Comparison of ENCODE assay signal across 19 cellular contexts in genomic region chr2:75547345-75548035, GRCh38. TPM values are rescaled to one million over a fixed set of nuclear protein-coding genes. Genes with fewer than 3 reads are reported as not detected.
DNase-seq lines count a peak whose midpoint lies in the region; ATAC-seq, FAIRE-seq and TF ChIP-seq lines count a peak whose summit lies in the region.
"Had no signal": no experiment of that assay in that cellular context is flagged by ENCODE, and none has a peak within 500 bp of the region (broad histone marks: within the 10 kb centered on the region; RNA-seq: fewer than 3 reads in every experiment).

No MANE protein-coding gene starts in this region.

- H3K4me1 ChIP-seq in HepG2 (ENCODE audit: insufficient read depth, low read length) (peaks cover 97% of the 10 kb centered on the region), right lobe of liver (no peaks in the 10 kb centered on the region), GM12878 (ENCODE audit: control insufficient read depth, insufficient read depth, low read length) (no peaks in the 10 kb centered on the region)
- H3K4me1 ChIP-seq: suprapubic skin had no signal

- H3K36me3 Mint-ChIP-seq in effector memory CD8-positive, alpha-beta T cell (ENCODE audit: insufficient read depth), result peaks cover 2% of the 10 kb centered on the region
- H3K36me3 Mint-ChIP-seq: brain had no signal

- no peak for DNase-seq in HepG2 (ENCODE audit: low spot score)
- DNase-seq in right lobe of liver, result no peak
- no peak for DNase-seq in GM12878 (ENCODE audit: low read depth, low spot score)
- DNase-seq in hepatic stellate cell (ENCODE audit: low spot score), result peak; percentile 53
- no peak for DNase-seq in middle frontal gyrus (ENCODE audit: extremely low spot score, low spot score)
- DNase-seq in SW480 (ENCODE audit: low spot score), result no peak
- no peak for DNase-seq in effector memory CD8-positive, alpha-beta T cell
- DNase-seq in NCI-H1048 (lab: John Stamatoyannopoulos, UW), result no peak
- DNase-seq: 8988T; activated CD4-positive, alpha-beta T cell treated with anti-CD3 and anti-CD28 coated beads, Interleukin-2, amount 50 U/mL, for 4 hours; NCI-H2081 treated with DMSO at 0.1 percent for 48 hours; NCI-H774; T-helper 9 cell had no signal

- H3K4me3 Mint-ChIP-seq in effector memory CD8-positive, alpha-beta T cell, result no peak overlapping the region
- H3K4me3 Mint-ChIP-seq: brain, neural progenitor cell had no signal

- BruUV-seq in HepG2 (replicated peaks; lab: Mats Ljungman, UMichigan) (no TSS peak), GM12878 (replicated peaks; lab: Mats Ljungman, UMichigan) (no TSS peak)

- POLR2A ChIA-PET in HepG2 (lab: Yijun Ruan, JAX) (interaction anchor here (1.2 to 7.2 kb wide), 6 partner anchors 8 to 82 kb away, joined by 3 to 84 read pairs (median 8); partner anchors contain the start of gene EVA1A), GM12878 (lab: Charles Lee) (no interaction called here)

- no peak overlapping the region for H3K27ac Mint-ChIP-seq in effector memory CD8-positive, alpha-beta T cell
- H3K27ac Mint-ChIP-seq: neural progenitor cell had no signal

- H3K27ac ChIP-seq in HepG2 (ENCODE audit: extremely low read length, insufficient read depth, low read length) (no peak overlapping the region), right lobe of liver (no peak overlapping the region), GM12878 (ENCODE audit: control insufficient read depth, insufficient read depth) (no peak overlapping the region)
- H3K27ac ChIP-seq: HL-60, neural progenitor cell, suprapubic skin had no signal

- SMC1A ChIA-PET in GM12878 (lab: Charles Lee; ENCODE audit: uncharacterized antibody, unreplicated experiment), result interaction anchor here (0.5 to 1.5 kb wide), 4 partner anchors 10 to 70 kb away, joined by 3 to 4 read pairs (median 4); no protein-coding TSS in a partner anchor

- H3K4me2 ChIP-seq in HepG2 (ENCODE audit: low read depth, low read length) (no peak overlapping the region), GM12878 (ENCODE audit: control insufficient read depth, insufficient read depth) (no peak overlapping the region)
- H3K4me2 ChIP-seq: neural progenitor cell had no signal

- H3K27me3 Mint-ChIP-seq in effector memory CD8-positive, alpha-beta T cell, result peaks cover 27 to 43% of the 10 kb centered on the region in 2 donors

- CTCF ChIA-PET in HepG2 (lab: Yijun Ruan, JAX; ENCODE audit: low intra/inter-chr PET ratio, low total read pairs) (no interaction called here), GM12878 (lab: Yijun Ruan, JAX) (interaction anchor here (1.3 kb wide), 1 partner anchor 61 kb away, joined by 4 read pairs; no protein-coding TSS in a partner anchor)

- WGBS in HepG2 (ENCODE audit: low lambda C conversion rate), result 98% methylated on average over 4 of the region's 4 CpGs
- 73% methylated on average over 4 of the region's 4 CpGs for WGBS in right lobe of liver (ENCODE audit: insufficient coverage, low coverage, low lambda C conversion rate, missing lambda C conversion rate)
- WGBS in GM12878 (ENCODE audit: insufficient coverage, insufficient replicate concordance, low lambda C conversion rate, missing lambda C conversion rate), result 37% methylated on average over 4 of the region's 4 CpGs

- H4K20me1 ChIP-seq in HepG2 (ENCODE audit: insufficient read depth, low read length), result peaks cover 16% of the 10 kb centered on the region; the same call in 1 of the 2 replicates
- no peaks in the 10 kb centered on the region for H4K20me1 ChIP-seq in GM12878 (ENCODE audit: control insufficient read depth, insufficient read depth)

- RAD21 ChIA-PET in GM12878 (lab: Charles Lee; ENCODE audit: unreplicated experiment), result interaction anchor here (1.4 kb wide), 1 partner anchor 59 kb away, joined by 3 read pairs; no protein-coding TSS in a partner anchor

- TF ChIP-seq CTCF in HepG2 (CRISPR knock-in tag; IDR thresholded peaks at IDR 0.05) (no peak), right lobe of liver (IDR thresholded peaks at IDR 0.05) (no peak), GM12878 (IDR thresholded peaks at IDR 0.05 in 2 of 3, conservative IDR thresholded peaks at IDR 0.05 in 1 of 3; ENCODE audit: control insufficient read depth in 2 of 3, extremely low read depth in 1 of 3, insufficient read depth in 1 of 3, low read depth in 3 of 3, low read length in 3 of 3) (no peak)

- no peak overlapping the region for H3K4me3 ChIP-seq in HepG2 (replicated peaks in 1 of 3; ENCODE audit: insufficient read depth in 1 of 3, low read depth in 2 of 3, low read length in 3 of 3)
- H3K4me3 ChIP-seq in right lobe of liver, result no peak overlapping the region
- H3K4me3 ChIP-seq in GM12878, result no peak overlapping the region
- H3K4me3 ChIP-seq: MG63, neural progenitor cell, suprapubic skin had no signal

- TF ChIP-seq POLR2A in HepG2 (IDR thresholded peaks at IDR 0.05; ENCODE audit: insufficient read depth in 1 of 2, low read depth in 2 of 2, low read length in 2 of 2), result no peak
- TF ChIP-seq POLR2A in right lobe of liver (IDR thresholded peaks at IDR 0.05), result no peak
- TF ChIP-seq POLR2A in GM12878 (IDR thresholded peaks at IDR 0.05; ENCODE audit: low read depth, low read length), result no peak

- TF ChIP-seq EP300 in HepG2 (IDR thresholded peaks at IDR 0.05; ENCODE audit: low read depth in 2 of 2, low read length in 2 of 2), result no peak
- TF ChIP-seq EP300 in HepG2 (CRISPR knock-in tag; IDR thresholded peaks at IDR 0.05; ENCODE audit: borderline replicate concordance), result no peak
- TF ChIP-seq EP300 in GM12878 (IDR thresholded peaks at IDR 0.05; ENCODE audit: borderline replicate concordance in 1 of 2, control insufficient read depth in 1 of 2, low read depth in 2 of 2, low read length in 2 of 2), result no peak

- in situ Hi-C loops in HepG2 (cut with HindIII; ENCODE audit: extremely low pct_ligation_motif_present, low pct_unique_long_range_greater_than_20kb), result no loop called here
- in situ Hi-C loops in GM12878 (cut with MboI), result no loop called here

- ATAC-seq in HepG2, result 0 out of 3 replicates have a peak, but pooled peaks have one; percentile 4
- no peak for ATAC-seq in right lobe of liver
- no peak for ATAC-seq in GM12878
- no peak for ATAC-seq in effector memory CD8-positive, alpha-beta T cell (replicated peaks)

- no peak overlapping the region for H3K9ac ChIP-seq in HepG2 (ENCODE audit: insufficient read depth, low read depth, low read length)
- no peak overlapping the region for H3K9ac ChIP-seq in GM12878 (ENCODE audit: control insufficient read depth, insufficient read depth, low read length)
- H3K9ac ChIP-seq: neural progenitor cell had no signal

- intact Hi-C loops in HepG2 (cut with micrococcal nuclease; ENCODE audit: unreplicated experiment), result loop anchor here (1.0 kb wide), 1 partner anchor 24 kb away; no protein-coding TSS in a partner anchor
- intact Hi-C loops in right lobe of liver (cut with DNase I), result no loop called here
- intact Hi-C loops in GM12878 (cut with micrococcal nuclease; ENCODE audit: unreplicated experiment), result no loop called here

- peaks cover 23 to 67% of the 10 kb centered on the region in 2 experiments for H3K36me3 ChIP-seq in HepG2 (replicated peaks in 1 of 2; ENCODE audit: control insufficient read depth in 1 of 2, insufficient read depth in 2 of 2, low read length in 2 of 2)
- H3K36me3 ChIP-seq in right lobe of liver, result no peaks in the 10 kb centered on the region
- H3K36me3 ChIP-seq in GM12878 (ENCODE audit: control insufficient read depth in 2 of 2, insufficient read depth in 2 of 2, low read length in 1 of 2), result no peaks in the 10 kb centered on the region
- H3K36me3 ChIP-seq: neural progenitor cell, suprapubic skin had no signal

- H3K9me3 Mint-ChIP-seq in effector memory CD8-positive, alpha-beta T cell, result peaks cover under 1 to 2% of the 10 kb centered on the region in 2 donors

- H3K27me3 ChIP-seq in HepG2 (ENCODE audit: control insufficient read depth in 1 of 2, insufficient read depth in 2 of 2, low read length in 2 of 2) (no peaks in the 10 kb centered on the region), right lobe of liver (no peaks in the 10 kb centered on the region), GM12878 (replicated peaks in 1 of 2; ENCODE audit: control insufficient read depth in 2 of 2, insufficient read depth in 2 of 2, low read length in 1 of 2) (no peaks in the 10 kb centered on the region; a peak in 1 of 4 replicates)
- H3K27me3 ChIP-seq: MG63, neural progenitor cell, suprapubic skin had no signal

- H2AFZ ChIP-seq in HepG2 (ENCODE audit: low read length), result no peak overlapping the region
- no peak overlapping the region for H2AFZ ChIP-seq in GM12878 (ENCODE audit: control insufficient read depth, low read depth, low read length)
- H2AFZ ChIP-seq: neural progenitor cell had no signal

- H3K9me3 ChIP-seq in HepG2 (ENCODE audit: low read length) (no peaks in the 10 kb centered on the region), right lobe of liver (no peaks in the 10 kb centered on the region), GM12878 (replicated peaks; ENCODE audit: control insufficient read depth, insufficient read depth, low read length) (no peaks in the 10 kb centered on the region)
- H3K9me3 ChIP-seq: MG63, suprapubic skin had no signal

- TF ChIP-seq RAD21 in HepG2 (CRISPR knock-in tag; IDR thresholded peaks at IDR 0.05) (no peak), GM12878 (IDR thresholded peaks at IDR 0.05; ENCODE audit: insufficient read depth, low read depth, low read length) (no peak)

- FAIRE-seq in HepG2 (lab: Jason Lieb, UNC) (no peak), GM12878 (lab: Jason Lieb, UNC) (no peak)
- FAIRE-seq: endometrium had no signal

- H3K4me1 Mint-ChIP-seq in effector memory CD8-positive, alpha-beta T cell (ENCODE audit: low read depth in 2 of 2), result no peaks in the 10 kb centered on the region

- H3K79me2 ChIP-seq in HepG2 (ENCODE audit: insufficient read depth, low read length), result peaks cover 97% of the 10 kb centered on the region
- H3K79me2 ChIP-seq in GM12878 (ENCODE audit: control insufficient read depth, insufficient read depth, low read length), result no peaks in the 10 kb centered on the region

RNA-seq across cellular contexts. Expression of gene EVA1A, which starts 13.2 kb away (rescaled TPM):
- total RNA-seq in HepG2 (2016; rRNA removed; fragmentation: Illumina TruSeq; extraction: Trizol), result 55.9 and 57.8 TPM in 2 replicates
- total RNA-seq in HepG2 (2016; cell fraction: cytosol; rRNA removed; fragmentation: Illumina TruSeq; extraction: Trizol; ENCODE audit: low read depth), result 25.1 and 29.0 TPM in 2 replicates
- 52.7 and 57.5 TPM in 2 replicates for total RNA-seq in HepG2 (2016; cell fraction: insoluble cytoplasmic fraction; rRNA removed; fragmentation: Illumina TruSeq; extraction: Trizol)
- 48.2 and 58.4 TPM in 2 replicates for total RNA-seq in HepG2 (2016; cell fraction: membrane; rRNA removed; fragmentation: Illumina TruSeq; extraction: Trizol)
- total RNA-seq in HepG2 (2016; cell fraction: nucleus; rRNA removed; fragmentation: Illumina TruSeq; extraction: Trizol), result 46.1 and 58.2 TPM in 2 replicates
- polyA plus RNA-seq in HepG2 (2011; rRNA removed), result 57.5 and 65.4 TPM in 2 replicates
- 53.6 and 68.8 TPM in 2 replicates for polyA plus RNA-seq in HepG2 (2011; cell fraction: cytosol; rRNA removed)
- 77.6 and 80.4 TPM in 2 replicates for polyA plus RNA-seq in HepG2 (2011; cell fraction: nucleus; rRNA removed)
- polyA plus RNA-seq in HepG2 (2012), result 44.8 and 48.8 TPM in 2 replicates
- polyA plus RNA-seq in HepG2 (2016; cell fraction: cytosol; fragmentation: Illumina TruSeq; extraction: Trizol; ENCODE audit: low read depth), result 23.6 and 36.8 TPM in 2 replicates
- polyA plus RNA-seq in HepG2 (2016; cell fraction: insoluble cytoplasmic fraction; fragmentation: Illumina TruSeq; extraction: Trizol; ENCODE audit: low read depth), result 46.2 and 49.2 TPM in 2 replicates
- polyA plus RNA-seq in HepG2 (2016; cell fraction: membrane; fragmentation: Illumina TruSeq; extraction: Trizol; ENCODE audit: low read depth), result 37.8 and 44.2 TPM in 2 replicates
- polyA plus RNA-seq in HepG2 (2016; cell fraction: nucleus; fragmentation: Illumina TruSeq; extraction: Trizol; ENCODE audit: insufficient read depth, low read depth), result 60.9 and 62.0 TPM in 2 replicates
- 186 TPM in 1 of 2 replicates, not detected in the other for polyA minus RNA-seq in HepG2 (2011; rRNA and poly(A)+ RNA removed; ENCODE audit: low replicate concordance)
- polyA minus RNA-seq in HepG2 (2011; cell fraction: cytosol; rRNA and poly(A)+ RNA removed), result 51.4 TPM in 2 replicates
- polyA minus RNA-seq in HepG2 (2011; cell fraction: nucleus; rRNA and poly(A)+ RNA removed), result 70.1 and 71.3 TPM in 2 replicates
- 100 to 1,000 TPM in 2 of 6 experiments, 10 to 100 TPM in 4; 30.6 to 125 (median 74.5) TPM for total RNA-seq in right lobe of liver
- total RNA-seq in GM12878 (2013; cell fraction: nucleolus; rRNA removed), result not detected in 2 replicates
- 0.51 and 1.0 TPM in 2 replicates for total RNA-seq in GM12878 (2014; rRNA removed)
- 0.13 and 0.32 TPM in 2 replicates for total RNA-seq in GM12878 (2014; rRNA removed; fragmentation: Illumina TruSeq; extraction: Trizol)
- 0.69 and 1.0 TPM in 2 replicates for total RNA-seq in GM12878 (2021)
- polyA plus RNA-seq in GM12878 (2011; ENCODE audit: low read depth), result not detected
- 0.12 and 0.34 TPM in 2 replicates for polyA plus RNA-seq in GM12878 (2011; rRNA removed)
- 0.12 and 0.25 TPM in 2 replicates for polyA plus RNA-seq in GM12878 (2011; cell fraction: cytosol; rRNA removed)
- 0.28 TPM in 1 of 2 replicates, not detected in the other for polyA plus RNA-seq in GM12878 (2011; cell fraction: nucleus; rRNA removed)
- polyA plus RNA-seq in GM12878 (2012), result 0.25 TPM in 1 of 2 replicates, not detected in the other
- 0.21 TPM in 1 of 2 replicates, not detected in the other for polyA plus RNA-seq in GM12878 (2014; fragmentation: Illumina TruSeq; extraction: Trizol)
- not detected for polyA plus RNA-seq in GM12878 (2014; fragmentation: Nextera tagmentation; extraction: Ambion mirVana)
- polyA plus RNA-seq in GM12878 (2014; rRNA removed), result not detected in 2 replicates
- polyA plus RNA-seq in GM12878 (2016; fragmentation: Nextera tagmentation; extraction: Ambion mirVana), result not detected
- not detected in 2 replicates for polyA minus RNA-seq in GM12878 (2011; rRNA and poly(A)+ RNA removed)
- polyA minus RNA-seq in GM12878 (2011; cell fraction: cytosol; rRNA and poly(A)+ RNA removed), result not detected in 2 replicates
- not detected in 2 replicates for polyA minus RNA-seq in GM12878 (2011; cell fraction: nucleus; rRNA and poly(A)+ RNA removed)

Comparison
In these comparisons a context has a peak if more than half of its experiments do, and no peak if none do; other contexts are left out.
1. RNA of gene EVA1A, which starts 13.2 kb away (total RNA-seq): 30.6 to 125 TPM in right lobe of liver and 25.1 to 58.4 TPM in HepG2; 0.13 to 1.0 TPM in GM12878; every median in the first group is over 10 times any median in the second.
2. Of the 75 proteins assayed by ChIP-seq in both HepG2 and GM12878: peak only in HepG2: none; only in GM12878: ZBTB40; in both: none; in neither: 73; mixed calls (peak in some experiments, not most) for 1.